In genomic region chr6:32069878-32070515, GRCh38 we compare ENCODE assay signal across 20 cellular contexts. TPM values are rescaled to one million over a fixed set of nuclear protein-coding genes. Genes with fewer than 3 reads are reported as not detected.
DNase-seq lines count a peak whose midpoint lies in the region; ATAC-seq and TF ChIP-seq lines count a peak whose summit lies in the region.
"Had no signal": no experiment of that assay in that cellular context is flagged by ENCODE, and none has a peak within 500 bp of the region (broad histone marks: within the 10 kb centered on the region; RNA-seq: fewer than 3 reads in every experiment).

No MANE protein-coding gene starts in this region.

- H3K79me2 ChIP-seq in mammary epithelial cell (ENCODE audit: insufficient read depth, low read length), result no peaks in the 10 kb centered on the region

- no peaks in the 10 kb centered on the region for H3K4me1 Mint-ChIP-seq in central memory CD8-positive, alpha-beta T cell
- no peaks in the 10 kb centered on the region for H3K4me1 Mint-ChIP-seq in progenitor cell of endocrine pancreas (ENCODE audit: low read depth)
- H3K4me1 Mint-ChIP-seq in activated T-cell treated with anti-CD3 and anti-CD28 coated beads, Interleukin-2, amount 50 U/mL, for 72 hours (ENCODE audit: low read depth), result peaks cover 10% of the 10 kb centered on the region

- H3K27me3 Mint-ChIP-seq in central memory CD8-positive, alpha-beta T cell, result peaks cover 42% of the 10 kb centered on the region
- H3K27me3 Mint-ChIP-seq in progenitor cell of endocrine pancreas, result no peaks in the 10 kb centered on the region
- H3K27me3 Mint-ChIP-seq in activated T-cell treated with anti-CD3 and anti-CD28 coated beads, Interleukin-2, amount 50 U/mL, for 72 hours (ENCODE audit: low read depth), result no peaks in the 10 kb centered on the region

- no peak overlapping the region for H2AFZ ChIP-seq in mammary epithelial cell (ENCODE audit: low read depth, low read length)
- H2AFZ ChIP-seq: PC-9 had no signal

- peak overlapping the region; percentile 80 for H3K27ac Mint-ChIP-seq in central memory CD8-positive, alpha-beta T cell (ENCODE audit: low read depth)
- H3K27ac Mint-ChIP-seq in progenitor cell of endocrine pancreas, result peak overlapping the region; percentile 83
- no peak overlapping the region for H3K27ac Mint-ChIP-seq in activated T-cell treated with anti-CD3 and anti-CD28 coated beads, Interleukin-2, amount 50 U/mL, for 72 hours

- H3K4me2 ChIP-seq in mammary epithelial cell (ENCODE audit: insufficient read depth, low read depth, low read length), result no peak overlapping the region
- H3K4me2 ChIP-seq: BLaER1 treated with 17β-estradiol and CSF1 and Interleukin-3, amounts not matched to agents 10 nM and 100 nM; PC-9 had no signal

- H3K36me3 ChIP-seq in breast epithelium, result no peaks in the 10 kb centered on the region
- no peaks in the 10 kb centered on the region for H3K36me3 ChIP-seq in mammary epithelial cell (ENCODE audit: insufficient read depth, low read length)
- H3K36me3 ChIP-seq in tibial artery, result peaks cover 26 to 82% (median 65%) of the 10 kb centered on the region in 3 donors
- H3K36me3 ChIP-seq: BLaER1 treated with 17β-estradiol and CSF1 and Interleukin-3, amounts not matched to agents 10 nM and 100 nM; MG63 had no signal

- peak overlapping the region; percentile 60 to 85 for H3K27ac ChIP-seq in breast epithelium
- H3K27ac ChIP-seq in mammary epithelial cell (ENCODE audit: insufficient read depth, low read depth, low read length), result no peak overlapping the region
- H3K27ac ChIP-seq in tibial artery, result peak overlapping the region; percentile 28 to 52
- H3K27ac ChIP-seq: 22Rv1; BLaER1 treated with 17β-estradiol and CSF1 and Interleukin-3, amounts not matched to agents 10 nM and 100 nM; PC-9 had no signal

- WGBS in mammary epithelial cell (ENCODE audit: low coverage, missing lambda C conversion rate), result 84% methylated on average over 14 of the region's 24 CpGs

- DNase-seq in breast epithelium (ENCODE audit: low spot score in 2 of 2) (no peak), mammary epithelial cell (no peak), progenitor cell of endocrine pancreas (ENCODE audit: low spot score, unreplicated experiment) (no peak), tibial artery (no peak), GM03348 (ENCODE audit: low spot score) (no peak), KG1 (lab: John Stamatoyannopoulos, UW) (no peak)
- no peak for DNase-seq in central memory CD8-positive, alpha-beta T cell (ENCODE audit: low spot score in 2 of 2)
- no peak for DNase-seq in activated T-cell treated with anti-CD3 and anti-CD28 coated beads, Interleukin-2, amount 50 U/mL, for 72 hours
- DNase-seq: DMS153, EL, MG63, NCI-H1092 treated with DMSO at 0.1 percent for 48 hours, NCI-H187, NCI-H2171, NCI-H446 treated with DMSO at 0.1 percent for 48 hours, NCI-H748 treated with DMSO at 0.1 percent for 48 hours, PC-9, SHP77 had no signal

- no peak overlapping the region for H3K4me3 Mint-ChIP-seq in central memory CD8-positive, alpha-beta T cell
- H3K4me3 Mint-ChIP-seq in progenitor cell of endocrine pancreas (ENCODE audit: low read depth), result no peak overlapping the region
- no peak overlapping the region for H3K4me3 Mint-ChIP-seq in activated T-cell treated with anti-CD3 and anti-CD28 coated beads, Interleukin-2, amount 50 U/mL, for 72 hours

- dilution Hi-C loops in mammary epithelial cell (cut with HindIII; ENCODE audit: low sequenced_read_pairs), result no loop called here

- H3K4me1 ChIP-seq in breast epithelium, result no peaks in the 10 kb centered on the region
- H3K4me1 ChIP-seq in mammary epithelial cell (ENCODE audit: insufficient read depth, low read length), result no peaks in the 10 kb centered on the region
- H3K4me1 ChIP-seq in tibial artery, result no peaks in the 10 kb centered on the region

- H3K4me3 ChIP-seq in breast epithelium (no peak overlapping the region), mammary epithelial cell (replicated peaks in 1 of 3; ENCODE audit: insufficient read depth in 1 of 3, low read depth in 2 of 3, low read length in 3 of 3) (no peak overlapping the region), tibial artery (no peak overlapping the region)
- H3K4me3 ChIP-seq: BLaER1 treated with 17β-estradiol and CSF1 and Interleukin-3, amounts not matched to agents 10 nM and 100 nM; MG63; PC-9 had no signal

- CTCF ChIA-PET in mammary epithelial cell (lab: Charles Lee; ENCODE audit: low non-redundant PET), result no interaction called here

- H3K9me3 Mint-ChIP-seq in central memory CD8-positive, alpha-beta T cell, result no peaks in the 10 kb centered on the region
- H3K9me3 Mint-ChIP-seq in progenitor cell of endocrine pancreas (ENCODE audit: low read depth), result no peaks in the 10 kb centered on the region
- H3K9me3 Mint-ChIP-seq in activated T-cell treated with anti-CD3 and anti-CD28 coated beads, Interleukin-2, amount 50 U/mL, for 72 hours, result no peaks in the 10 kb centered on the region

- no peaks in the 10 kb centered on the region for H3K27me3 ChIP-seq in breast epithelium
- H3K27me3 ChIP-seq in mammary epithelial cell (ENCODE audit: insufficient read depth, low read length), result peaks cover 1% of the 10 kb centered on the region
- no peaks in the 10 kb centered on the region for H3K27me3 ChIP-seq in tibial artery
- H3K27me3 ChIP-seq: BLaER1 treated with 17β-estradiol and CSF1 and Interleukin-3, amounts not matched to agents 10 nM and 100 nM; MG63 had no signal

- no peak for TF ChIP-seq CTCF in breast epithelium (IDR thresholded peaks at IDR 0.05)
- TF ChIP-seq CTCF in mammary epithelial cell (conservative IDR thresholded peaks at IDR 0.05 in 1 of 2, IDR thresholded peaks at IDR 0.05 in 1 of 2; ENCODE audit: extremely low read depth in 1 of 2, insufficient read depth in 1 of 2, low read depth in 1 of 2, low read length in 2 of 2), result no peak
- no peak for TF ChIP-seq CTCF in progenitor cell of endocrine pancreas (IDR thresholded peaks at IDR 0.05; ENCODE audit: unreplicated experiment)
- TF ChIP-seq CTCF in tibial artery (IDR thresholded peaks at IDR 0.05), result no peak

- ATAC-seq in central memory CD8-positive, alpha-beta T cell (replicated peaks; ENCODE audit: extremely low read depth, poor library complexity, severe bottlenecking), result no peak
- ATAC-seq in activated T-cell treated with anti-CD3 and anti-CD28 coated beads, Interleukin-2, amount 50 U/mL, for 72 hours (replicated peaks in 1 of 2), result no peak

- H3K9me3 ChIP-seq in breast epithelium, result no peaks in the 10 kb centered on the region
- no peaks in the 10 kb centered on the region for H3K9me3 ChIP-seq in mammary epithelial cell (replicated peaks; ENCODE audit: insufficient read depth, low read length)
- no peaks in the 10 kb centered on the region for H3K9me3 ChIP-seq in tibial artery
- H3K9me3 ChIP-seq: BLaER1 treated with 17β-estradiol and CSF1 and Interleukin-3, amounts not matched to agents 10 nM and 100 nM; MG63 had no signal

- intact Hi-C loops in breast epithelium (cut with DNase I; ENCODE audit: low total_unique reads) (no loop called here), mammary epithelial cell (cut with micrococcal nuclease) (no loop called here), tibial artery (cut with DNase I; ENCODE audit: low total_unique reads) (no loop called here)

- BruUV-seq in mammary epithelial cell (replicated peaks; lab: Mats Ljungman, UMichigan), result no TSS peak

- TF ChIP-seq POLR2A in breast epithelium (IDR thresholded peaks at IDR 0.05), result no peak

- H3K9ac ChIP-seq in mammary epithelial cell (ENCODE audit: insufficient read depth, low read length), result no peak overlapping the region
- H3K9ac ChIP-seq: BLaER1 treated with 17β-estradiol and CSF1 and Interleukin-3, amounts not matched to agents 10 nM and 100 nM had no signal

- in situ Hi-C loops in mammary epithelial cell (cut with MboI; ENCODE audit: low sequenced_read_pairs in 2 of 2), result no loop called here

- H3K36me3 Mint-ChIP-seq in central memory CD8-positive, alpha-beta T cell (ENCODE audit: insufficient read depth), result no peaks in the 10 kb centered on the region
- H3K36me3 Mint-ChIP-seq in progenitor cell of endocrine pancreas (ENCODE audit: insufficient read depth), result no peaks in the 10 kb centered on the region
- no peaks in the 10 kb centered on the region for H3K36me3 Mint-ChIP-seq in activated T-cell treated with anti-CD3 and anti-CD28 coated beads, Interleukin-2, amount 50 U/mL, for 72 hours (ENCODE audit: insufficient read depth in 2 of 2)

- H4K20me1 ChIP-seq in mammary epithelial cell (ENCODE audit: insufficient read depth, low read length), result no peaks in the 10 kb centered on the region
- H4K20me1 ChIP-seq: BLaER1 treated with 17β-estradiol and CSF1 and Interleukin-3, amounts not matched to agents 10 nM and 100 nM had no signal

RNA-seq across cellular contexts. Expression of gene CYP21A2, which starts 31.8 kb away (rescaled TPM):
- 10 to 100 TPM in 1 of 3 donors, 1 to 10 TPM in 1, not detected in 1; 1.6 to 14.1 TPM for total RNA-seq in breast epithelium
- under 1 TPM in 1 of 2 donors, not detected in 1; 0.17 TPM for total RNA-seq in mammary epithelial cell
- polyA plus RNA-seq in mammary epithelial cell, result not detected
- not detected for polyA minus RNA-seq in mammary epithelial cell
- total RNA-seq in progenitor cell of endocrine pancreas, result 0.38 and 0.67 TPM in 2 replicates
- 1 to 10 TPM; 1.1 to 1.3 TPM for total RNA-seq in activated T-cell treated with anti-CD3 and anti-CD28 coated beads, Interleukin-2, amount 50 U/mL, for 72 hours

RNA-seq across cellular contexts. Expression of gene TNXB, which starts 39.1 kb away (rescaled TPM):
- total RNA-seq in breast epithelium, result 100 to 1,000 TPM in 1 of 3 donors, 10 to 100 TPM in 2; 32.9 to 109 (median 89.8) TPM
- under 1 TPM; 0.17 to 0.82 TPM for total RNA-seq in mammary epithelial cell
- 0.16 TPM for polyA plus RNA-seq in mammary epithelial cell
- polyA minus RNA-seq in mammary epithelial cell, result not detected
- total RNA-seq in progenitor cell of endocrine pancreas, result 10.3 and 14.6 TPM in 2 replicates
- 10 to 100 TPM; 10.9 to 15.0 TPM for total RNA-seq in activated T-cell treated with anti-CD3 and anti-CD28 coated beads, Interleukin-2, amount 50 U/mL, for 72 hours

RNA-seq across cellular contexts. Expression of gene C4B, which starts 55.4 kb away (rescaled TPM):
- 100 to 1,000 TPM in 2 of 3 donors, 1 to 10 TPM in 1; 5.6 to 323 (median 298) TPM for total RNA-seq in breast epithelium
- total RNA-seq in mammary epithelial cell, result 1 to 10 TPM; 2.8 to 2.9 TPM
- polyA plus RNA-seq in mammary epithelial cell, result 2.3 TPM
- not detected for polyA minus RNA-seq in mammary epithelial cell
- total RNA-seq in progenitor cell of endocrine pancreas, result 6.6 and 8.4 TPM in 2 replicates
- total RNA-seq in activated T-cell treated with anti-CD3 and anti-CD28 coated beads, Interleukin-2, amount 50 U/mL, for 72 hours, result 1 to 10 TPM; 4.9 to 6.4 TPM

RNA-seq across cellular contexts. Expression of gene ATF6B, which starts 58.0 kb away (rescaled TPM):
- total RNA-seq in breast epithelium (10 to 100 TPM; 37.0 to 44.8 (median 43.6) TPM), mammary epithelial cell (10 to 100 TPM; 20.3 to 69.0 TPM), progenitor cell of endocrine pancreas (89.4 and 95.0 TPM in 2 replicates)
- polyA plus RNA-seq in mammary epithelial cell, result 41.5 TPM
- 97.4 TPM for polyA minus RNA-seq in mammary epithelial cell
- total RNA-seq in activated T-cell treated with anti-CD3 and anti-CD28 coated beads, Interleukin-2, amount 50 U/mL, for 72 hours, result 100 to 1,000 TPM in 1 of 2 donors, 10 to 100 TPM in 1; 99.9 to 105 TPM
